9 cellular contexts compared by ENCODE assay signal in genomic region chr2:191247381-191248057, GRCh38. TPM values are rescaled to one million over a fixed set of nuclear protein-coding genes. Genes with fewer than 3 reads are reported as not detected.
DNase-seq lines count a peak whose midpoint lies in the region; ATAC-seq and TF ChIP-seq lines count a peak whose summit lies in the region.
"Had no signal": no experiment of that assay in that cellular context is flagged by ENCODE, and none has a peak within 500 bp of the region (broad histone marks: within the 10 kb centered on the region; RNA-seq: fewer than 3 reads in every experiment).

No MANE protein-coding gene starts in this region.

- H3K4me1 ChIP-seq in breast epithelium, result peaks cover 0 to 12% of the 10 kb centered on the region in 2 donors
- peaks cover 0 to 52% (median 18%) of the 10 kb centered on the region in 4 donors for H3K4me1 ChIP-seq in right lobe of liver

- TF ChIP-seq POLR2A in breast epithelium (IDR thresholded peaks at IDR 0.05) (no peak), right lobe of liver (IDR thresholded peaks at IDR 0.05) (peak; percentile 71), GM18505 (IDR thresholded peaks at IDR 0.05; ENCODE audit: borderline replicate concordance, extremely low read depth, insufficient read depth, insufficient read length) (no peak)

- no peak for TF ChIP-seq CTCF in breast epithelium (IDR thresholded peaks at IDR 0.05)
- no peak for TF ChIP-seq CTCF in right lobe of liver (IDR thresholded peaks at IDR 0.05)

- no peaks in the 10 kb centered on the region for H3K36me3 ChIP-seq in breast epithelium
- no peaks in the 10 kb centered on the region for H3K36me3 ChIP-seq in right lobe of liver

- DNase-seq in GM04503 (ENCODE audit: low read depth) (peak; percentile 91), breast epithelium (ENCODE audit: low spot score in 2 of 2) (no peak), right lobe of liver (peak; percentile 66 to 83 (median 73)), NCI-H1694 (lab: John Stamatoyannopoulos, UW) (no peak)
- DNase-seq in stimulated activated CD4-positive, alpha-beta T cell treated with anti-CD3 and anti-CD28 coated beads, Interleukin-2, amount 100 ng/mL, for 24 hours, result no peak

- intact Hi-C loops in breast epithelium (cut with DNase I; ENCODE audit: low total_unique reads), result no loop called here
- intact Hi-C loops in right lobe of liver (cut with DNase I), result loop anchor here in 1 of 2 donors (10.0 kb wide), 1 partner anchor 73 kb away; no protein-coding TSS in a partner anchor

- H3K4me3 ChIP-seq in breast epithelium, result peak overlapping the region in 2 of 3 donors; percentile 91
- peak overlapping the region in 2 of 3 donors; percentile 84 to 91 for H3K4me3 ChIP-seq in right lobe of liver

- peak; percentile 27 for ATAC-seq in HG03565 (IDR thresholded peaks at IDR 0.05; ENCODE audit: unreplicated experiment)
- ATAC-seq in right lobe of liver, result peak; percentile 59 to 76 (median 67)
- no peak for ATAC-seq in HG02623 (IDR thresholded peaks at IDR 0.05; ENCODE audit: unreplicated experiment)
- ATAC-seq in GM18505 (IDR thresholded peaks at IDR 0.05; ENCODE audit: unreplicated experiment), result no peak

- no peaks in the 10 kb centered on the region for H3K27me3 ChIP-seq in breast epithelium
- H3K27me3 ChIP-seq in right lobe of liver, result no peaks in the 10 kb centered on the region

- 5% methylated on average over 5 of the region's 5 CpGs for WGBS in right lobe of liver (ENCODE audit: insufficient coverage, low coverage, low lambda C conversion rate, missing lambda C conversion rate)

- H3K27ac ChIP-seq in breast epithelium, result peak overlapping the region; percentile 75 to 82
- peak overlapping the region; percentile 80 to 92 (median 91) for H3K27ac ChIP-seq in right lobe of liver
- H3K27ac ChIP-seq: KMS-11 had no signal

- H3K9me3 ChIP-seq in breast epithelium (no peaks in the 10 kb centered on the region), right lobe of liver (no peaks in the 10 kb centered on the region)

RNA-seq across cellular contexts. Expression of gene MYO1B, which starts 2.3 kb away (rescaled TPM):
- total RNA-seq in breast epithelium (10 to 100 TPM; 34.1 to 73.9 (median 63.9) TPM), right lobe of liver (100 to 1,000 TPM; 171 to 273 (median 221) TPM)

Comparison
In these comparisons a context has a peak if more than half of its experiments do, and no peak if none do; other contexts are left out.
1. DNase-seq: peak in GM04503 (single experiment) and right lobe of liver (3 of 3); none in breast epithelium (0 of 2), stimulated activated CD4-positive, alpha-beta T cell treated with anti-CD3 and anti-CD28 coated beads, Interleukin-2, amount 100 ng/mL, for 24 hours (0 of 2) and NCI-H1694 (single experiment).
2. ATAC-seq: peak in HG03565 (single experiment) and right lobe of liver (4 of 4); none in HG02623 (single experiment) and GM18505 (single experiment).